9 cellular contexts compared by ENCODE assay signal in the genomic region with DNA sequence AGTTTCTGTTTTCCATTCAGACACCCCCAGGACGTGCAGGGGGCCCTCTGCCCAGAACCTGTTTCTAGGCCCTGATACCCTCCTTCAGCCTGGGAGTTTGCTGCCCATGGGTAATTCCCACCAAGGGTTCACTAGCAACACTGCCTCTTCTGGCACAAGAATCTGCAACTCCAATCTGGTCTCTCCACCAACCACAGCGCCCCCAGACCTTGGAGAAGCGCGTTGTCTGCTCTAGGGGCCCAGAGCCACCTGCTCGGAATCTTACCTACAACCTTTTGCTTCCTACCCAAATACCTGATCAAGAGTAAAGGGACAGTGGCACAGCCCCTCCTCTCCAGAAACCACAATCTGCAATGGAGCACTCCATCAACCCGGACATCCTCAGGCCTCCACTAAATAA. TPM values are rescaled to one million over a fixed set of nuclear protein-coding genes. Genes with fewer than 3 reads are reported as not detected.
DNase-seq lines count a peak whose midpoint lies in the region; ATAC-seq, FAIRE-seq and TF ChIP-seq lines count a peak whose summit lies in the region.
"Had no signal": no experiment of that assay in that cellular context is flagged by ENCODE, and none has a peak within 500 bp of the region (broad histone marks: within the 10 kb centered on the region; RNA-seq: fewer than 3 reads in every experiment).

No MANE protein-coding gene starts in this region.

- TF ChIP-seq RAD21 in K562 (CRISPR knock-in tag; conservative IDR thresholded peaks at IDR 0.05 in 1 of 2, IDR thresholded peaks at IDR 0.05 in 1 of 2): no peak

- 34% methylated on average over 6 of the region's 6 CpGs for WGBS in K562 (ENCODE audit: insufficient coverage, low coverage, missing lambda C conversion rate)

- H3K79me2 ChIP-seq in K562 (ENCODE audit: control insufficient read depth, insufficient read depth, low read length): peaks cover 29% of the 10 kb centered on the region

- in situ Hi-C loops in K562 (cut with MboI): no loop called here

- POLR2A ChIA-PET in K562 (lab: Yijun Ruan, JAX): interaction anchor here (1.0 kb wide), 1 partner anchor 405 kb away, joined by 4 read pairs; no protein-coding TSS in a partner anchor

- H3K27ac Mint-ChIP-seq in stimulated activated naive CD8-positive, alpha-beta T cell treated with anti-CD3 and anti-CD28 coated beads, Interleukin-15, Interleukin-2, amounts not matched to agents 100 ng/mL and 50 ng/mL, for 24 hours: peak overlapping the region; percentile 90
- peak overlapping the region; percentile 96 for H3K27ac Mint-ChIP-seq in mesothelial cell of epicardium

- H3K4me2 ChIP-seq in K562 (ENCODE audit: insufficient read depth, low read length): peak overlapping the region; percentile 92

- peaks cover 57% of the 10 kb centered on the region for H3K9me3 Mint-ChIP-seq in stimulated activated naive CD8-positive, alpha-beta T cell treated with anti-CD3 and anti-CD28 coated beads, Interleukin-15, Interleukin-2, amounts not matched to agents 100 ng/mL and 50 ng/mL, for 24 hours
- H3K9me3 Mint-ChIP-seq in mesothelial cell of epicardium: peaks cover 35% of the 10 kb centered on the region

- DNase-seq in stimulated activated naive CD8-positive, alpha-beta T cell treated with anti-CD3 and anti-CD28 coated beads, Interleukin-15, Interleukin-2, amounts not matched to agents 100 U/mL and 50 U/mL, for 24 hours: no peak
- DNase-seq in K562 (ENCODE audit: extremely low read depth in 1 of 4, low spot score in 3 of 4) (peak in 1 of 4 experiments; percentile 14), mesothelial cell of epicardium (ENCODE audit: low spot score in 2 of 2, unreplicated experiment in 2 of 2) (no peak), T-helper 9 cell (no peak), MV-4-11 (lab: John Stamatoyannopoulos, UW) (no peak), NCI-H146 treated with DMSO at 0.1 percent for 48 hours (lab: John Stamatoyannopoulos, UW; ENCODE audit: unreplicated experiment) (no peak), DMS79 treated with DMSO at 0.1 percent for 48 hours (lab: John Stamatoyannopoulos, UW) (no peak)

- peaks cover 32% of the 10 kb centered on the region; the same call in 2 of the 3 replicates for H3K36me3 ChIP-seq in K562 (ENCODE audit: control insufficient read depth, insufficient read depth, low read length)

- peak overlapping the region; percentile 92 for H2AFZ ChIP-seq in K562 (ENCODE audit: low read depth, low read length)

- H3K9me3 ChIP-seq in K562 (replicated peaks; ENCODE audit: control insufficient read depth, insufficient read depth, low read depth, low read length): peaks cover 16% of the 10 kb centered on the region

- TF ChIP-seq EP300 in K562 (IDR thresholded peaks at IDR 0.05; ENCODE audit: low read length): no peak

- intact Hi-C loops in K562 (cut with micrococcal nuclease): no loop called here

- no peak for FAIRE-seq in K562 (lab: Jason Lieb, UNC)

- TF ChIP-seq CTCF in K562 (IDR thresholded peaks at IDR 0.05 in 2 of 3, conservative IDR thresholded peaks at IDR 0.05 in 1 of 3; ENCODE audit: insufficient read depth in 2 of 3, low read depth in 1 of 3, low read length in 3 of 3) (peak in 1 of 3 experiments; percentile 33; a peak in 1 of 6 replicates), mesothelial cell of epicardium (IDR thresholded peaks at IDR 0.05; ENCODE audit: unreplicated experiment) (no peak)

- CTCF ChIA-PET in K562 (lab: Yijun Ruan, JAX; ENCODE audit: low intra/inter-chr PET ratio): no interaction called here

- peaks cover 69% of the 10 kb centered on the region for H3K36me3 Mint-ChIP-seq in stimulated activated naive CD8-positive, alpha-beta T cell treated with anti-CD3 and anti-CD28 coated beads, Interleukin-15, Interleukin-2, amounts not matched to agents 100 ng/mL and 50 ng/mL, for 24 hours (ENCODE audit: low read depth)
- H3K36me3 Mint-ChIP-seq in mesothelial cell of epicardium: peaks cover 50% of the 10 kb centered on the region

- peak overlapping the region; percentile 79; the same call in 2 of the 3 replicates for H3K27ac ChIP-seq in K562 (ENCODE audit: extremely low read depth, low read depth, low read length)

- no peak for TF ChIP-seq POLR2A in K562 (conservative IDR thresholded peaks at IDR 0.05)

- peak overlapping the region; percentile 65 for H3K4me3 ChIP-seq in K562

- no peaks in the 10 kb centered on the region for H3K27me3 ChIP-seq in K562 (ENCODE audit: control insufficient read depth in 2 of 2, insufficient read depth in 2 of 2, low read length in 2 of 2)

- H3K4me1 Mint-ChIP-seq in stimulated activated naive CD8-positive, alpha-beta T cell treated with anti-CD3 and anti-CD28 coated beads, Interleukin-15, Interleukin-2, amounts not matched to agents 100 ng/mL and 50 ng/mL, for 24 hours (ENCODE audit: low read depth): peaks cover 36% of the 10 kb centered on the region
- H3K4me1 Mint-ChIP-seq in mesothelial cell of epicardium: peaks cover 16% of the 10 kb centered on the region

- H3K9me1 ChIP-seq in K562 (ENCODE audit: control insufficient read depth, insufficient read depth, low read length): no peaks in the 10 kb centered on the region

- peak overlapping the region; percentile 80 to 99 for H3K9ac ChIP-seq in K562 (ENCODE audit: insufficient read depth in 1 of 2, low read depth in 2 of 2, low read length in 2 of 2)

- H3K27me3 Mint-ChIP-seq in stimulated activated naive CD8-positive, alpha-beta T cell treated with anti-CD3 and anti-CD28 coated beads, Interleukin-15, Interleukin-2, amounts not matched to agents 100 ng/mL and 50 ng/mL, for 24 hours: peaks cover 15% of the 10 kb centered on the region
- peaks cover 11% of the 10 kb centered on the region for H3K27me3 Mint-ChIP-seq in mesothelial cell of epicardium (ENCODE audit: low read depth)

- TSS peak; percentile 68 for BruUV-seq in K562 (replicated peaks; lab: Mats Ljungman, UMichigan)

- H3K4me1 ChIP-seq in K562 (replicated peaks in 1 of 2; ENCODE audit: control insufficient read depth in 2 of 2, insufficient read depth in 2 of 2, low read length in 2 of 2): peaks cover 7 to 22% of the 10 kb centered on the region in 2 experiments; a peak in 3 of 5 replicates

- ATAC-seq in stimulated activated naive CD8-positive, alpha-beta T cell treated with anti-CD3 and anti-CD28 coated beads, Interleukin-15, Interleukin-2, amounts not matched to agents 100 U/mL and 50 U/mL, for 24 hours: no peak
- no peak for ATAC-seq in K562

- peak overlapping the region; percentile 94 for H3K4me3 Mint-ChIP-seq in stimulated activated naive CD8-positive, alpha-beta T cell treated with anti-CD3 and anti-CD28 coated beads, Interleukin-15, Interleukin-2, amounts not matched to agents 100 ng/mL and 50 ng/mL, for 24 hours
- peak overlapping the region; percentile 92 for H3K4me3 Mint-ChIP-seq in mesothelial cell of epicardium

- H4K20me1 ChIP-seq in K562 (replicated peaks; ENCODE audit: control insufficient read depth, insufficient read depth, low read length): no peaks in the 10 kb centered on the region

RNA-seq across cellular contexts. Expression of a gene that starts 0.8 kb away (rescaled TPM):
- 3.0 and 7.3 TPM in 2 replicates for total RNA-seq in K562 (2011; cell fraction: chromatin; rRNA removed; ENCODE audit: low replicate concordance)
- total RNA-seq in K562 (2011; cell fraction: nucleolus; rRNA removed): 8.7 and 12.2 TPM in 2 replicates
- 2.7 and 6.3 TPM in 2 replicates for total RNA-seq in K562 (2011; cell fraction: nucleoplasm; rRNA removed)
- total RNA-seq in K562 (2014; rRNA removed) (5.1 and 7.6 TPM in 2 replicates), K562 (2014; rRNA removed; fragmentation: Illumina TruSeq; extraction: Trizol) (8.7 and 11.5 TPM in 2 replicates), K562 (2015; rRNA removed; fragmentation: Illumina TruSeq; extraction: Trizol) (7.1 and 8.6 TPM in 2 replicates), K562 (2021) (6.3 and 7.5 TPM in 2 replicates), mesothelial cell of epicardium (13.0 to 14.3 TPM (median 13.1 TPM) in 3 replicates)
- polyA plus RNA-seq in K562 (2011; rRNA removed) (2.0 and 2.3 TPM in 2 replicates), K562 (2014; fragmentation: Illumina TruSeq; extraction: Trizol) (5.8 and 5.9 TPM in 2 replicates), K562 (2014; fragmentation: Nextera tagmentation; extraction: Ambion mirVana) (1 to 10 TPM; 1.8 to 2.9 TPM), K562 (2014; rRNA removed) (3.9 and 4.1 TPM in 2 replicates)
- 1.3 and 1.7 TPM in 2 replicates for polyA plus RNA-seq in K562 (2011; cell fraction: cytosol; rRNA removed)
- 2.6 TPM in 2 replicates for polyA plus RNA-seq in K562 (2011; cell fraction: nucleus; rRNA removed)
- 4.5 and 5.4 TPM in 2 replicates for polyA plus RNA-seq in K562 (2012)
- polyA minus RNA-seq in K562 (2011; rRNA and poly(A)+ RNA removed): 2.6 and 3.1 TPM in 2 replicates
- polyA minus RNA-seq in K562 (2011; cell fraction: cytosol; rRNA and poly(A)+ RNA removed): 1.2 and 2.7 TPM in 2 replicates
- polyA minus RNA-seq in K562 (2011; cell fraction: nucleus; rRNA and poly(A)+ RNA removed): 12.1 and 17.6 TPM in 2 replicates

RNA-seq across cellular contexts. Expression of a gene that starts 29.9 kb away (rescaled TPM):
- not detected in 2 replicates for total RNA-seq in K562 (2011; cell fraction: chromatin; rRNA removed; ENCODE audit: low replicate concordance)
- not detected in 2 replicates for total RNA-seq in K562 (2011; cell fraction: nucleolus; rRNA removed)
- not detected in 2 replicates for total RNA-seq in K562 (2011; cell fraction: nucleoplasm; rRNA removed)
- total RNA-seq in K562 (2014; rRNA removed): not detected in 2 replicates
- not detected in 2 replicates for total RNA-seq in K562 (2014; rRNA removed; fragmentation: Illumina TruSeq; extraction: Trizol)
- total RNA-seq in K562 (2015; rRNA removed; fragmentation: Illumina TruSeq; extraction: Trizol): not detected in 2 replicates
- total RNA-seq in K562 (2021): not detected in 2 replicates
- not detected in 2 replicates for polyA plus RNA-seq in K562 (2011; rRNA removed)
- polyA plus RNA-seq in K562 (2011; cell fraction: cytosol; rRNA removed): not detected in 2 replicates
- 0.07 TPM in 1 of 2 replicates, not detected in the other for polyA plus RNA-seq in K562 (2011; cell fraction: nucleus; rRNA removed)
- not detected in 2 replicates for polyA plus RNA-seq in K562 (2012)
- polyA plus RNA-seq in K562 (2014; fragmentation: Illumina TruSeq; extraction: Trizol): not detected in 2 replicates
- not detected for polyA plus RNA-seq in K562 (2014; fragmentation: Nextera tagmentation; extraction: Ambion mirVana)
- not detected in 2 replicates for polyA plus RNA-seq in K562 (2014; rRNA removed)
- polyA minus RNA-seq in K562 (2011; rRNA and poly(A)+ RNA removed): not detected in 2 replicates
- not detected in 2 replicates for polyA minus RNA-seq in K562 (2011; cell fraction: cytosol; rRNA and poly(A)+ RNA removed)
- not detected in 2 replicates for polyA minus RNA-seq in K562 (2011; cell fraction: nucleus; rRNA and poly(A)+ RNA removed)
- not detected in 3 replicates for total RNA-seq in mesothelial cell of epicardium
- total RNA-seq: T-helper 2 cell treated with Interferon-gamma antibody and Interleukin-4, amounts not matched to agents 100 ng/mL and 5 ng/mL, for 36 hours had no signal

RNA-seq across cellular contexts. Expression of a gene that starts 51.3 kb away (rescaled TPM):
- 2.2 TPM in 2 replicates for total RNA-seq in K562 (2011; cell fraction: chromatin; rRNA removed; ENCODE audit: low replicate concordance)
- total RNA-seq in K562 (2011; cell fraction: nucleolus; rRNA removed): 0.33 and 1.1 TPM in 2 replicates
- total RNA-seq in K562 (2011; cell fraction: nucleoplasm; rRNA removed): 2.2 and 2.3 TPM in 2 replicates
- total RNA-seq in K562 (2014; rRNA removed) (0.50 and 2.5 TPM in 2 replicates), K562 (2014; rRNA removed; fragmentation: Illumina TruSeq; extraction: Trizol) (1.1 and 1.5 TPM in 2 replicates), K562 (2015; rRNA removed; fragmentation: Illumina TruSeq; extraction: Trizol) (0.94 TPM in 2 replicates), K562 (2021) (1.0 and 2.4 TPM in 2 replicates), mesothelial cell of epicardium (5.4 to 7.0 TPM (median 6.0 TPM) in 3 replicates)
- polyA plus RNA-seq in K562 (2011; rRNA removed) (0.08 and 0.40 TPM in 2 replicates), K562 (2014; fragmentation: Illumina TruSeq; extraction: Trizol) (0.72 and 0.79 TPM in 2 replicates), K562 (2014; fragmentation: Nextera tagmentation; extraction: Ambion mirVana) (under 1 TPM; 0.31 to 0.74 TPM), K562 (2014; rRNA removed) (0.50 and 0.56 TPM in 2 replicates)
- polyA plus RNA-seq in K562 (2011; cell fraction: cytosol; rRNA removed): 0.13 and 0.21 TPM in 2 replicates
- 0.15 and 0.51 TPM in 2 replicates for polyA plus RNA-seq in K562 (2011; cell fraction: nucleus; rRNA removed)
- polyA plus RNA-seq in K562 (2012): 0.82 and 1.1 TPM in 2 replicates
- 0.21 and 2.1 TPM in 2 replicates for polyA minus RNA-seq in K562 (2011; rRNA and poly(A)+ RNA removed)
- polyA minus RNA-seq in K562 (2011; cell fraction: cytosol; rRNA and poly(A)+ RNA removed): not detected in 2 replicates
- polyA minus RNA-seq in K562 (2011; cell fraction: nucleus; rRNA and poly(A)+ RNA removed): 0.27 and 0.33 TPM in 2 replicates
